In genomic region chr7:28573059-28573553, GRCh38 we compare ENCODE assay signal across 9 cellular contexts.
A peak's percentile ranks its signal among the peaks of the same experiment; 100 is the strongest.
DNase-seq lines count a peak whose midpoint lies in the region; ATAC-seq and TF ChIP-seq lines count a peak whose summit lies in the region.
"Had no signal": no experiment of that assay in that cellular context is flagged by ENCODE, and none has a peak within 500 bp of the region (broad histone marks: within the 10 kb centered on the region; RNA-seq: fewer than 3 reads in every experiment).

No MANE protein-coding gene starts in this region.

- peaks cover 76% of the 10 kb centered on the region for H3K27me3 ChIP-seq in OCI-LY3 (ENCODE audit: low read depth, low read length)

- no peak overlapping the region for H2AFZ ChIP-seq in OCI-LY3 (ENCODE audit: low read depth, low read length)

- DNase-seq in ACHN: peak; percentile 33
- DNase-seq in HS-27A (ENCODE audit: low read depth): peak; percentile 67
- peak; percentile 22 for DNase-seq in fibroblast of the conjunctiva (ENCODE audit: low read depth)
- no peak for DNase-seq in AG08396 (ENCODE audit: low spot score)
- no peak for DNase-seq in activated naive CD4-positive, alpha-beta T cell treated with Interleukin-2 at 50 U/mL for 16 hours

- peaks cover 9% of the 10 kb centered on the region; the same call in 1 of the 2 replicates for H3K9me3 ChIP-seq in OCI-LY3 (ENCODE audit: insufficient read depth, low read length)

- H3K9ac ChIP-seq in OCI-LY3 (ENCODE audit: low read length): no peak overlapping the region

- H3K79me2 ChIP-seq in OCI-LY3 (ENCODE audit: low read length): no peaks in the 10 kb centered on the region

- peak overlapping the region; percentile 31 for H3K4me2 ChIP-seq in OCI-LY3 (ENCODE audit: low read length)

- H3K36me3 ChIP-seq in OCI-LY3 (replicated peaks; ENCODE audit: low read depth, low read length): no peaks in the 10 kb centered on the region

- no peaks in the 10 kb centered on the region for H4K20me1 ChIP-seq in OCI-LY3 (ENCODE audit: insufficient read depth, low read length)

- peaks cover 14% of the 10 kb centered on the region for H3K4me1 ChIP-seq in OCI-LY3 (ENCODE audit: low read length)

- no peak overlapping the region for H3K4me3 ChIP-seq in OCI-LY3 (ENCODE audit: low read length)

- in situ Hi-C loops in ACHN (cut with HindIII; ENCODE audit: low pct_ligation_motif_present, low pct_unique_long_range_greater_than_20kb, low sequenced_read_pairs): no loop called here

- no peak overlapping the region for H3K27ac ChIP-seq in OCI-LY3 (ENCODE audit: low read length)

- TF ChIP-seq CTCF in OCI-LY3 (IDR thresholded peaks at IDR 0.05; ENCODE audit: low read depth, low read length): no peak

- ATAC-seq in HG03159 (IDR thresholded peaks at IDR 0.05; ENCODE audit: unreplicated experiment) (no peak), GM21737 (IDR thresholded peaks at IDR 0.05; ENCODE audit: unreplicated experiment) (no peak)
- ATAC-seq: Panc1 had no signal

Comparison
In these comparisons a context has a peak if more than half of its experiments do, and no peak if none do; other contexts are left out.
1. DNase-seq: peak in ACHN (single experiment), HS-27A (single experiment) and fibroblast of the conjunctiva (single experiment); none in AG08396 (single experiment) and activated naive CD4-positive, alpha-beta T cell treated with Interleukin-2 at 50 U/mL for 16 hours (single experiment).